9 cellular contexts compared by ENCODE assay signal in the genomic region with DNA sequence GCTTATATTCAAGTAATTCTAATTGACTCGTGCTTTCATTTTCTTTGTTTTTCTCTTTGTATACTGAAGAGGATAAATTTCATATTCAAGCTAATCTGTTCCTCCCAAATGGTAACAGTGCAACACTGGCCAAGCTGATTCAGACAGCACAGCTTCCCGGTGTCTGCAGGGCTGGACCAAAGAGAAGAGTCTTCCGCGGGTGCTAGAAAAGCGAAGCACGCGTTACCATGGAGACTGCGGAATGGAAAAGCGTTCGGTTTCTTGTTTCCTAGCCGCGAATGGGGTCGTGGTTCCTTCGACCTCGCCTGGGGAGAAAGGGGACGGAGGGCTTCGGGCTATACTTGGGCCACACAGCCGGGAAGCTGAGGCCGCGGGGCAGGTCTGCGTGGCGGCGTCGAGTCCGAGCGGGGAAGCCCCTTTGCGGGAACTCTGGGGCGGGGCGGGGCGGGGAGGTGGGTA. TPM values are rescaled to one million over a fixed set of nuclear protein-coding genes. Genes with fewer than 3 reads are reported as not detected.
DNase-seq lines count a peak whose midpoint lies in the region; ATAC-seq and TF ChIP-seq lines count a peak whose summit lies in the region.
"Had no signal": no experiment of that assay in that cellular context is flagged by ENCODE, and none has a peak within 500 bp of the region (broad histone marks: within the 10 kb centered on the region; RNA-seq: fewer than 3 reads in every experiment).

No MANE protein-coding gene starts in this region.

- intact Hi-C loops in uterus (cut with DNase I; ENCODE audit: low total_unique reads): loop anchor here (10.0 kb wide), 1 partner anchor 177 kb away; no protein-coding TSS in a partner anchor

- H3K36me3 Mint-ChIP-seq in naive thymus-derived CD8-positive, alpha-beta T cell: no peaks in the 10 kb centered on the region

- H3K79me2 ChIP-seq in fibroblast of lung (ENCODE audit: control insufficient read depth, insufficient read depth, low read length): no peaks in the 10 kb centered on the region

- H3K36me3 ChIP-seq in fibroblast of lung (ENCODE audit: control insufficient read depth, insufficient read depth, low read length) (no peaks in the 10 kb centered on the region), uterus (no peaks in the 10 kb centered on the region)

- H3K4me3 ChIP-seq in fibroblast of lung (replicated peaks in 1 of 4; ENCODE audit: control extremely low read depth in 1 of 4, insufficient read depth in 1 of 4, low read depth in 3 of 4, low read length in 4 of 4): peak overlapping the region; percentile 65 to 77 (median 68)
- peak overlapping the region; percentile 28 to 52 for H3K4me3 ChIP-seq in uterus

- H3K27me3 ChIP-seq in fibroblast of lung (ENCODE audit: control insufficient read depth, insufficient read depth, low read length): no peaks in the 10 kb centered on the region
- peaks cover 9% of the 10 kb centered on the region in 2 donors for H3K27me3 ChIP-seq in uterus

- peak; percentile 64 to 65 for ATAC-seq in naive thymus-derived CD8-positive, alpha-beta T cell
- no peak for ATAC-seq in GM21528 (IDR thresholded peaks at IDR 0.05; ENCODE audit: low FRiP score, unreplicated experiment)

- H3K9me3 Mint-ChIP-seq in naive thymus-derived CD8-positive, alpha-beta T cell: peaks cover 0 to 3% (median 0%) of the 10 kb centered on the region in 9 donors

- no peaks in the 10 kb centered on the region for H4K20me1 ChIP-seq in fibroblast of lung (ENCODE audit: control insufficient read depth, extremely low read depth, insufficient read depth, low read length)

- H3K4me1 Mint-ChIP-seq in naive thymus-derived CD8-positive, alpha-beta T cell: peaks cover 7 to 19% (median 18%) of the 10 kb centered on the region in 4 donors

- H3K9me3 ChIP-seq in fibroblast of lung (ENCODE audit: control insufficient read depth, insufficient read depth, low read depth, low read length): no peaks in the 10 kb centered on the region
- H3K9me3 ChIP-seq in uterus: no peaks in the 10 kb centered on the region

- no peak for TF ChIP-seq POLR2A in uterus (IDR thresholded peaks at IDR 0.05)

- peak overlapping the region; percentile 96 for H2AFZ ChIP-seq in fibroblast of lung (ENCODE audit: low read length)

- H3K4me3 Mint-ChIP-seq in naive thymus-derived CD8-positive, alpha-beta T cell: peak overlapping the region; percentile 87 to 99 (median 92)

- peak overlapping the region; percentile 59 for H3K9ac ChIP-seq in fibroblast of lung (ENCODE audit: insufficient read depth, low read length)

- H3K4me1 ChIP-seq in fibroblast of lung (ENCODE audit: control insufficient read depth, extremely low read depth, insufficient read depth, low read length) (no peaks in the 10 kb centered on the region), uterus (no peaks in the 10 kb centered on the region)

- peak overlapping the region in 9 of 10 donors; percentile 28 to 97 (median 87) for H3K27ac Mint-ChIP-seq in naive thymus-derived CD8-positive, alpha-beta T cell

- POLR2A ChIA-PET in naive thymus-derived CD8-positive, alpha-beta T cell (lab: Charles Lee): interaction anchor here (0.9 to 1.4 kb wide), 2 partner anchors 115 to 128 kb away, joined by 3 to 7 read pairs; no protein-coding TSS in a partner anchor

- DNase-seq in NCI-H2171 treated with DMSO at 0.1 percent for 48 hours (lab: John Stamatoyannopoulos, UW) (peak; percentile 7), NCI-H2171 (lab: John Stamatoyannopoulos, UW) (no peak), NCI-H524 (lab: John Stamatoyannopoulos, UW) (peak; percentile 66 to 87), activated T-cell treated with anti-CD3 and anti-CD28 coated beads for 24 hours (ENCODE audit: low read depth) (peak; percentile 28), fibroblast of lung (ENCODE audit: low read depth in 2 of 2) (peak; percentile 67 to 69), uterus (peak; percentile 30 to 36)
- peak in 9 of 10 donors; percentile 25 to 80 (median 53) for DNase-seq in naive thymus-derived CD8-positive, alpha-beta T cell

- H3K27me3 Mint-ChIP-seq in naive thymus-derived CD8-positive, alpha-beta T cell: peaks cover 0 to 49% (median 2%) of the 10 kb centered on the region in 5 donors

- TF ChIP-seq CTCF in fibroblast of lung (conservative IDR thresholded peaks at IDR 0.05 in 1 of 2, IDR thresholded peaks at IDR 0.05 in 1 of 2; ENCODE audit: low read depth in 1 of 2, low read length in 2 of 2) (no peak), uterus (IDR thresholded peaks at IDR 0.05) (no peak)

- H3K27ac ChIP-seq in fibroblast of lung (ENCODE audit: insufficient read depth, low read length) (peak overlapping the region; percentile 32), uterus (peak overlapping the region; percentile 22 to 44)
- H3K27ac ChIP-seq: C4-2B had no signal

- peak overlapping the region; percentile 53 for H3K4me2 ChIP-seq in fibroblast of lung (ENCODE audit: extremely low read depth, insufficient read depth, low read length)

RNA-seq across cellular contexts. Expression of a gene that starts 6.2 kb away (rescaled TPM):
- total RNA-seq in fibroblast of lung (3.5 and 3.6 TPM in 2 replicates), uterus (1 to 10 TPM in 2 of 4 donors, under 1 TPM in 2; 0.51 to 4.1 (median 1.1) TPM)
- 0.61 and 0.89 TPM in 2 replicates for polyA plus RNA-seq in fibroblast of lung
- 0.59 and 0.73 TPM in 2 replicates for polyA plus RNA-seq in fibroblast of lung (2012)
- polyA minus RNA-seq in fibroblast of lung (ENCODE audit: low replicate concordance): 1.1 TPM in 1 of 2 replicates, not detected in the other
- total RNA-seq in naive thymus-derived CD8-positive, alpha-beta T cell: under 1 TPM; 0.49 to 0.63 TPM
- under 1 TPM in 2 of 3 donors, not detected in 1; 0.05 to 0.36 TPM for polyA plus RNA-seq in naive thymus-derived CD8-positive, alpha-beta T cell

RNA-seq across cellular contexts. Expression of a gene that starts 33.7 kb away (rescaled TPM):
- total RNA-seq in fibroblast of lung (not detected in 2 replicates), uterus (not detected)
- not detected in 2 replicates for polyA plus RNA-seq in fibroblast of lung
- polyA plus RNA-seq in fibroblast of lung (2012): not detected in 2 replicates
- 2.6 TPM in 1 of 2 replicates, not detected in the other for polyA minus RNA-seq in fibroblast of lung (ENCODE audit: low replicate concordance)
- not detected for total RNA-seq in naive thymus-derived CD8-positive, alpha-beta T cell
- not detected for polyA plus RNA-seq in naive thymus-derived CD8-positive, alpha-beta T cell
